In the genomic region with DNA sequence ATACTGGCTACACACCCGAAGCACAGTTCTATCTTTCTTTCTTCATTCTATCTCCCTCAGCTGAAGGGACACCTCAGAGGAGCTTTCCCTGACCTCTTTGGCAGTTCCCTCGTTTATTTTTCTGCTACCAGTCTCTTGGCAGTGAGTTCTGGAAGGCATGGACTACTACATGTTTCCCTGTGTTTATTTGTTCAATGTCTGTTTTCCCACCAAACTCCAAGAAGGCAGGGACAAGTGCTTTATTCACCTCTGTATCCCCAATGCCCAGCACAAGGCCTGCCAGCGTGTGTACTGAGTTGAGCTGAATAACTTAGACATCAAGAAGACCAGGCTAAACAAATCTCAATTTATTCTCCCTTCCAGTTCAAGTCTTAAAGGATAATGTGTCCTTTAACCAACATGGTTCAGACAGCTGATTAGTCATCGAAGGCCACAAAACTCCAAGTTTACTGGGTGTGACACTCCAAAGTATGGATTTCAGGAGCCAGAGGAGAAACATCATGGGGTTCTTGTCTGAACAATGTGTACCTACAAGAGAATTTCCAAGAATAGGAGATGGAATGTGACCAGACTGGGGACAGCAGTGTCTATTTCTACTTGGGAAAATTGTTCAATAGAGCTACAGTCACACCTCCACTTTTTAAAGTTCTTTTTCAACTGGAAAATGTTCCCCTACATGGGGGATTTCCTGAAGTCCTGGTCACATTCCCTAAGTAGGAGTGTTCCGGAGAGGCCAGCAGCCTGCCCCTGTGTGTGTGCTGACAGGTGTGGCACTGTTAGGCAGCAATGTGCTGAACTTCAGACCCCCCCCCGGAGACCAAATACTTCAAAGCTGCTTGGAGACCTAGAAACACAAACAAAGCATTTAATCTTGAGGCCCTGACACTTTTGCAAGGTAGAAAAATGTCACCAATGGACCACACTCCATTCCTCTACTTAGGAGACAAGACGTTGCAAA, we compare ENCODE assay signal across 16 cellular contexts.
DNase-seq lines count a peak whose midpoint lies in the region; ATAC-seq, FAIRE-seq and TF ChIP-seq lines count a peak whose summit lies in the region.
"Had no signal": no experiment of that assay in that cellular context is flagged by ENCODE, and none has a peak within 500 bp of the region (broad histone marks: within the 10 kb centered on the region; RNA-seq: fewer than 3 reads in every experiment).

No MANE protein-coding gene starts in this region.

- H3K9me3 ChIP-seq in HepG2 (ENCODE audit: low read length) (no peaks in the 10 kb centered on the region), skeletal muscle satellite cell (replicated peaks; ENCODE audit: low read length) (no peaks in the 10 kb centered on the region)
- H3K9me3 ChIP-seq: sigmoid colon, SK-N-SH had no signal

- 0 out of 4 replicates have a peak, but pooled peaks of 1 of the 2 experiments have one; percentile 21 for TF ChIP-seq EP300 in HepG2 (IDR thresholded peaks at IDR 0.05; ENCODE audit: low read depth in 2 of 2, low read length in 2 of 2)
- TF ChIP-seq EP300 in HepG2 (CRISPR knock-in tag; IDR thresholded peaks at IDR 0.05; ENCODE audit: borderline replicate concordance) = no peak

- in situ Hi-C loops in HepG2 (cut with HindIII; ENCODE audit: extremely low pct_ligation_motif_present, low pct_unique_long_range_greater_than_20kb) = no loop called here

- TF ChIP-seq POLR2A in HepG2 (IDR thresholded peaks at IDR 0.05; ENCODE audit: insufficient read depth in 1 of 2, low read depth in 2 of 2, low read length in 2 of 2) = no peak

- H3K4me3 ChIP-seq in LNCaP clone FGC (ENCODE audit: low read depth, low read length) = no peak overlapping the region
- H3K4me3 ChIP-seq in HepG2 (replicated peaks in 1 of 3; ENCODE audit: insufficient read depth in 1 of 3, low read depth in 2 of 3, low read length in 3 of 3) = no peak overlapping the region
- no peak overlapping the region for H3K4me3 ChIP-seq in skeletal muscle satellite cell (ENCODE audit: low read length)
- H3K4me3 ChIP-seq: GM23338, sigmoid colon had no signal

- H3K4me1 ChIP-seq in HepG2 (ENCODE audit: insufficient read depth, low read length) (peaks cover 24% of the 10 kb centered on the region), skeletal muscle satellite cell (ENCODE audit: control insufficient read depth, insufficient read depth, low read length) (peaks cover 22% of the 10 kb centered on the region)

- H3K27ac ChIP-seq in HepG2 (ENCODE audit: extremely low read length, insufficient read depth, low read length) = no peak overlapping the region
- H3K27ac ChIP-seq: WERI-Rb-1 had no signal

- POLR2A ChIA-PET in HepG2 (lab: Yijun Ruan, JAX) = no interaction called here

- H4K20me1 ChIP-seq in HepG2 (ENCODE audit: insufficient read depth, low read length) = no peaks in the 10 kb centered on the region

- peak; percentile 37 for ATAC-seq in esophagus mucosa
- peak; percentile 60 for ATAC-seq in HepG2
- ATAC-seq in HG02588 (IDR thresholded peaks at IDR 0.05; ENCODE audit: unreplicated experiment) = no peak
- ATAC-seq: GM23338; stimulated activated naive B cell treated with anti-CD40 and anti-IgM and Interleukin-4, amounts not matched to agents 10 μg/mL and 1 μg/mL and 100 μg/mL, for 72 hours had no signal

- no peak for TF ChIP-seq CTCF in LNCaP clone FGC (IDR thresholded peaks at IDR 0.05; ENCODE audit: control insufficient read depth, extremely low read depth, insufficient read depth)
- TF ChIP-seq CTCF in HepG2 (CRISPR knock-in tag; IDR thresholded peaks at IDR 0.05) = no peak

- TF ChIP-seq RAD21 in HepG2 (CRISPR knock-in tag; IDR thresholded peaks at IDR 0.05) = no peak

- CTCF ChIA-PET in HepG2 (lab: Yijun Ruan, JAX; ENCODE audit: low intra/inter-chr PET ratio, low total read pairs) = no interaction called here

- no peak for FAIRE-seq in HepG2 (lab: Jason Lieb, UNC)

- intact Hi-C loops in HepG2 (cut with micrococcal nuclease; ENCODE audit: unreplicated experiment) = loop anchor here (10.0 kb wide), 1 partner anchor 255 kb away; a partner anchor contains a TSS

- H3K36me3 ChIP-seq in HepG2 (replicated peaks in 1 of 2; ENCODE audit: control insufficient read depth in 1 of 2, insufficient read depth in 2 of 2, low read length in 2 of 2) (no peaks in the 10 kb centered on the region), skeletal muscle satellite cell (ENCODE audit: insufficient read depth, low read length) (no peaks in the 10 kb centered on the region)
- H3K36me3 ChIP-seq: sigmoid colon, WERI-Rb-1 had no signal

- BruUV-seq in HepG2 (replicated peaks; lab: Mats Ljungman, UMichigan) = no TSS peak

- DNase-seq in LNCaP clone FGC (ENCODE audit: low read depth) (peak; percentile 32), HepG2 (ENCODE audit: low spot score) (no peak), NCI-H2227 (lab: John Stamatoyannopoulos, UW; ENCODE audit: unreplicated experiment) (no peak), NCI-H2081 treated with DMSO at 0.1 percent for 48 hours (lab: John Stamatoyannopoulos, UW) (no peak)
- no peak for DNase-seq in stimulated activated CD4-positive, alpha-beta T cell treated with anti-CD3 and anti-CD28 coated beads, Interleukin-4, amount 100 ng/mL, for 24 hours
- DNase-seq: activated effector memory CD4-positive, alpha-beta T cell treated with Interleukin-2 at 50 U/mL for 16 hours; IMR-90; naive B cell; sigmoid colon; SK-N-SH; stimulated activated naive B cell treated with anti-CD40 and anti-IgM and Interleukin-4, amounts not matched to agents 10 μg/mL and 1 μg/mL and 100 μg/mL, for 72 hours; WERI-Rb-1 had no signal

- no peaks in the 10 kb centered on the region for H3K79me2 ChIP-seq in HepG2 (ENCODE audit: insufficient read depth, low read length)

- WGBS in HepG2 (ENCODE audit: low lambda C conversion rate) = 1% methylated on average over 7 of the region's 7 CpGs

- H3K4me2 ChIP-seq in HepG2 (ENCODE audit: low read depth, low read length) (peak overlapping the region; percentile 48), skeletal muscle satellite cell (ENCODE audit: low read length) (no peak overlapping the region)
- H3K4me2 ChIP-seq: GM23338, SK-N-SH had no signal

- H3K27me3 ChIP-seq in HepG2 (ENCODE audit: control insufficient read depth in 1 of 2, insufficient read depth in 2 of 2, low read length in 2 of 2) = no peaks in the 10 kb centered on the region
- no peaks in the 10 kb centered on the region for H3K27me3 ChIP-seq in skeletal muscle satellite cell (ENCODE audit: control insufficient read depth, insufficient read depth, low read length)
- H3K27me3 ChIP-seq: sigmoid colon had no signal

- no peak overlapping the region; the same call in 1 of the 2 replicates for H3K9ac ChIP-seq in HepG2 (ENCODE audit: insufficient read depth, low read depth, low read length)
- peak overlapping the region; percentile 10 for H3K9ac ChIP-seq in skeletal muscle satellite cell (ENCODE audit: low read depth, low read length)
- H3K9ac ChIP-seq: SK-N-SH had no signal

- no peak overlapping the region for H2AFZ ChIP-seq in HepG2 (ENCODE audit: low read length)
- H2AFZ ChIP-seq: GM23338 had no signal

TF ChIP-seq in HepG2, 621 proteins besides CTCF, POLR2A, EP300 and RAD21:
- TF ChIP-seq, protein P1, sequence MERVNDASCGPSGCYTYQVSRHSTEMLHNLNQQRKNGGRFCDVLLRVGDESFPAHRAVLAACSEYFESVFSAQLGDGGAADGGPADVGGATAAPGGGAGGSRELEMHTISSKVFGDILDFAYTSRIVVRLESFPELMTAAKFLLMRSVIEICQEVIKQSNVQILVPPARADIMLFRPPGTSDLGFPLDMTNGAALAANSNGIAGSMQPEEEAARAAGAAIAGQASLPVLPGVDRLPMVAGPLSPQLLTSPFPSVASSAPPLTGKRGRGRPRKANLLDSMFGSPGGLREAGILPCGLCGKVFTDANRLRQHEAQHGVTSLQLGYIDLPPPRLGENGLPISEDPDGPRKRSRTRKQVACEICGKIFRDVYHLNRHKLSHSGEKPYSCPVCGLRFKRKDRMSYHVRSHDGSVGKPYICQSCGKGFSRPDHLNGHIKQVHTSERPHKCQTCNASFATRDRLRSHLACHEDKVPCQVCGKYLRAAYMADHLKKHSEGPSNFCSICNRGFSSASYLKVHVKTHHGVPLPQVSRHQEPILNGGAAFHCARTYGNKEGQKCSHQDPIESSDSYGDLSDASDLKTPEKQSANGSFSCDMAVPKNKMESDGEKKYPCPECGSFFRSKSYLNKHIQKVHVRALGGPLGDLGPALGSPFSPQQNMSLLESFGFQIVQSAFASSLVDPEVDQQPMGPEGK (CRISPR knock-in tag; IDR thresholded peaks at IDR 0.05) = peak; percentile 48; the same call in 1 of the 2 replicates
- TF ChIP-seq, protein P2, sequence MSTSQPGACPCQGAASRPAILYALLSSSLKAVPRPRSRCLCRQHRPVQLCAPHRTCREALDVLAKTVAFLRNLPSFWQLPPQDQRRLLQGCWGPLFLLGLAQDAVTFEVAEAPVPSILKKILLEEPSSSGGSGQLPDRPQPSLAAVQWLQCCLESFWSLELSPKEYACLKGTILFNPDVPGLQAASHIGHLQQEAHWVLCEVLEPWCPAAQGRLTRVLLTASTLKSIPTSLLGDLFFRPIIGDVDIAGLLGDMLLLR (CRISPR knock-in tag; IDR thresholded peaks at IDR 0.05) = no peak
